ENCODE assay signal across 8 cellular contexts in the genomic region with DNA sequence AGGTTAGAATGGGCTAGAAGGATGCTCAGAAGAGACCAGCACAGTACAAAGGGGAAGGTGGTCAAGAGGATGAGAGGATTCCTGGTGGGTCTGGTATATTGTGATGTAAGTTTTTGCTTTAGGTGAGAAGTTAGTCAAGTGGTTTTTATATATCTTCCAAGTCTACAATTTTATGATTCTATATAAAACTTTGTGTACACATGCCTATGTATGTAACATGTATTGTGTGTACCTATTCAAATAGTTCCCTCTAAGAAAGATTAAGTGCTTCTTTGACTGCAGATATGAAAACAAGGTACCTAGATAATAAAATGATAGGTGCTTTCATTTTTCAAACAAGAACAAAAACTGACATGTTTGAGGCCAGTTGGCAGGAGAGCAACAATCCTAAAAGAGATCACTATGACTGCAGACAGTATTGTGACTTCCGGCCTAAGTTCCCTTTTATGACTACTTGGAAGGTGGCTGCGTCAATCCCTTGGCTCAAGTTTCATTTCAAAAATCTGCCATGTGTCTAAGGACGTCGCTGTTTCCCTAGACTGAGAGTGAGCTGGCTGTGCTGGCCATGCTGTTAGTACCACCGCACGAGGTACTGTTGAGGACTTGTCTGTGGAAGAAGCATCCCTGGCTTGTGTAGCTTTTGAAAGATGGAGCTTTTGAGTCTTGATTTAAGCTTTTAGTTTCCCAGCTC.
DNase-seq lines count a peak whose midpoint lies in the region; ATAC-seq and TF ChIP-seq lines count a peak whose summit lies in the region.

No MANE protein-coding gene starts in this region.

- peak overlapping the region; percentile 21 to 42 (median 23) for H3K27ac ChIP-seq in sigmoid colon

- peaks cover 0 to 2% (median 0%) of the 10 kb centered on the region in 3 donors for H3K27me3 Mint-ChIP-seq in CD14-positive monocyte (ENCODE audit: low read depth in 3 of 3)
- no peaks in the 10 kb centered on the region for H3K27me3 Mint-ChIP-seq in central memory CD8-positive, alpha-beta T cell

- no peak overlapping the region for H3K4me3 ChIP-seq in sigmoid colon
- no peak overlapping the region for H3K4me3 ChIP-seq in HAP-1

- no peaks in the 10 kb centered on the region for H3K9me3 ChIP-seq in sigmoid colon
- no peaks in the 10 kb centered on the region for H3K9me3 ChIP-seq in HAP-1

- TF ChIP-seq CTCF in CD14-positive monocyte (IDR thresholded peaks at IDR 0.05) (peak; percentile 38), GM20000 (IDR thresholded peaks at IDR 0.05; ENCODE audit: extremely low read depth, missing control alignments) (no peak), sigmoid colon (IDR thresholded peaks at IDR 0.05) (no peak)

- no peaks in the 10 kb centered on the region for H3K9me3 Mint-ChIP-seq in CD14-positive monocyte
- no peaks in the 10 kb centered on the region for H3K9me3 Mint-ChIP-seq in central memory CD8-positive, alpha-beta T cell

- peaks cover 33% of the 10 kb centered on the region for H3K4me1 Mint-ChIP-seq in CD14-positive monocyte
- no peaks in the 10 kb centered on the region for H3K4me1 Mint-ChIP-seq in central memory CD8-positive, alpha-beta T cell

- peak; percentile 76 for DNase-seq in CD14-positive monocyte (ENCODE audit: low spot score)
- DNase-seq in GM20000 (ENCODE audit: low spot score), result peak; percentile 31
- no peak for DNase-seq in central memory CD8-positive, alpha-beta T cell (ENCODE audit: low spot score in 2 of 2)
- DNase-seq in sigmoid colon, result peak; percentile 70
- no peak for DNase-seq in NCI-H187 (lab: John Stamatoyannopoulos, UW)
- DNase-seq in GOT3 (lab: John Stamatoyannopoulos, UW), result no peak
- no peak for DNase-seq in HAP-1 (ENCODE audit: low spot score in 2 of 2)

- peak overlapping the region; percentile 73 to 97 (median 86) for H3K27ac Mint-ChIP-seq in CD14-positive monocyte
- no peak overlapping the region for H3K27ac Mint-ChIP-seq in central memory CD8-positive, alpha-beta T cell (ENCODE audit: low read depth)

- H3K27me3 ChIP-seq in sigmoid colon, result no peaks in the 10 kb centered on the region
- H3K27me3 ChIP-seq in HAP-1 (ENCODE audit: low read depth), result no peaks in the 10 kb centered on the region

- H3K36me3 ChIP-seq in sigmoid colon (no peaks in the 10 kb centered on the region), HAP-1 (replicated peaks) (no peaks in the 10 kb centered on the region)

- peak overlapping the region in 1 of 2 donors; percentile 49 for H3K4me3 Mint-ChIP-seq in CD14-positive monocyte
- H3K4me3 Mint-ChIP-seq in central memory CD8-positive, alpha-beta T cell, result no peak overlapping the region

- H3K4me1 ChIP-seq in sigmoid colon, result no peaks in the 10 kb centered on the region
- no peaks in the 10 kb centered on the region for H3K4me1 ChIP-seq in HAP-1

- peak in 1 of 4 donors; percentile 8 for TF ChIP-seq EP300 in sigmoid colon (IDR thresholded peaks at IDR 0.05)

- no peaks in the 10 kb centered on the region for H3K36me3 Mint-ChIP-seq in CD14-positive monocyte
- no peaks in the 10 kb centered on the region for H3K36me3 Mint-ChIP-seq in central memory CD8-positive, alpha-beta T cell (ENCODE audit: insufficient read depth)

- peak; percentile 74 for ATAC-seq in HG03575 (IDR thresholded peaks at IDR 0.05; ENCODE audit: extremely low read depth, insufficient number of reproducible peaks, low FRiP score, unreplicated experiment)
- ATAC-seq in central memory CD8-positive, alpha-beta T cell (replicated peaks; ENCODE audit: extremely low read depth, poor library complexity, severe bottlenecking), result peak; percentile 46

- in situ Hi-C loops in HAP-1 (cut with MboI; ENCODE audit: low sequenced_read_pairs), result no loop called here

- WGBS in sigmoid colon, 2 donors, result 19 to 49% methylated on average over 6 of the region's 6 CpGs

- TF ChIP-seq POLR2A in sigmoid colon (IDR thresholded peaks at IDR 0.05), result no peak

- intact Hi-C loops in CD14-positive monocyte (cut with micrococcal nuclease), result loop anchor here in 1 of 2 donors (2.0 kb wide), 1 partner anchor 77 kb away; no protein-coding TSS in a partner anchor
- intact Hi-C loops in sigmoid colon (cut with DNase I), result no loop called here

Comparison
In these comparisons a context has a peak if more than half of its experiments do, and no peak if none do; other contexts are left out.
1. DNase-seq: peak in CD14-positive monocyte (single experiment), GM20000 (single experiment) and sigmoid colon (single experiment); none in central memory CD8-positive, alpha-beta T cell (0 of 2), NCI-H187 (0 of 2), GOT3 (single experiment) and HAP-1 (0 of 2).